In genomic region chr7:129367700-129368388, GRCh38 we compare ENCODE assay signal across 8 cellular contexts.
DNase-seq lines count a peak whose midpoint lies in the region; ATAC-seq and TF ChIP-seq lines count a peak whose summit lies in the region.

No MANE protein-coding gene starts in this region.

- H3K9me3 Mint-ChIP-seq in IgD-negative memory B cell (no peaks in the 10 kb centered on the region), natural killer cell (no peaks in the 10 kb centered on the region)
- H3K9me3 Mint-ChIP-seq in stimulated activated memory B cell treated with anti-CD40 and anti-IgM and Interleukin-4, amounts not matched to agents 10 μg/mL and 1 μg/mL and 100 μg/mL, for 72 hours: no peaks in the 10 kb centered on the region

- no peak overlapping the region for H3K4me3 ChIP-seq in fibroblast of mammary gland (ENCODE audit: control insufficient read depth, low read depth, low read length)

- peak; percentile 89 for TF ChIP-seq CTCF in fibroblast of mammary gland (conservative IDR thresholded peaks at IDR 0.05; ENCODE audit: control insufficient read depth, insufficient read depth, low read depth, low read length)
- peak; percentile 93 for TF ChIP-seq CTCF in natural killer cell (IDR thresholded peaks at IDR 0.05)

- peak overlapping the region; percentile 68 to 96 (median 80) for H3K4me3 Mint-ChIP-seq in IgD-negative memory B cell
- H3K4me3 Mint-ChIP-seq in natural killer cell: peak overlapping the region; percentile 73
- H3K4me3 Mint-ChIP-seq in stimulated activated memory B cell treated with anti-CD40 and anti-IgM and Interleukin-4, amounts not matched to agents 10 μg/mL and 1 μg/mL and 100 μg/mL, for 72 hours: peak overlapping the region; percentile 62

- H3K27me3 Mint-ChIP-seq in IgD-negative memory B cell (no peaks in the 10 kb centered on the region), natural killer cell (ENCODE audit: low read depth in 2 of 2) (peaks cover 0 to 2% of the 10 kb centered on the region in 2 donors)
- no peaks in the 10 kb centered on the region for H3K27me3 Mint-ChIP-seq in stimulated activated memory B cell treated with anti-CD40 and anti-IgM and Interleukin-4, amounts not matched to agents 10 μg/mL and 1 μg/mL and 100 μg/mL, for 72 hours

- H3K27ac Mint-ChIP-seq in IgD-negative memory B cell (peak overlapping the region; percentile 46 to 87 (median 84)), natural killer cell (peak overlapping the region; percentile 14 to 81)
- H3K27ac Mint-ChIP-seq in stimulated activated memory B cell treated with anti-CD40 and anti-IgM and Interleukin-4, amounts not matched to agents 10 μg/mL and 1 μg/mL and 100 μg/mL, for 72 hours: peak overlapping the region; percentile 91

- peak; percentile 59 for ATAC-seq in GM21447 (IDR thresholded peaks at IDR 0.05; ENCODE audit: unreplicated experiment)
- ATAC-seq in natural killer cell: peak; percentile 78 to 82 (median 78)
- peak; percentile 89 for ATAC-seq in stimulated activated memory B cell treated with anti-CD40 and anti-IgM and Interleukin-4, amounts not matched to agents 10 μg/mL and 1 μg/mL and 100 μg/mL, for 72 hours

- peak; percentile 83 for DNase-seq in D341Med (ENCODE audit: low spot score)
- peak; percentile 84 for DNase-seq in RKO (ENCODE audit: low spot score)
- peak; percentile 42 for DNase-seq in activated T-helper 1 cell treated with Interleukin-2 at 50 U/mL for 16 hours (ENCODE audit: low read depth)
- DNase-seq in fibroblast of mammary gland (ENCODE audit: low read depth): peak; percentile 67
- peak; percentile 62 for DNase-seq in natural killer cell

- H3K4me1 Mint-ChIP-seq in IgD-negative memory B cell (peaks cover 16 to 36% (median 28%) of the 10 kb centered on the region in 3 donors), natural killer cell (peaks cover 19 to 23% of the 10 kb centered on the region in 2 donors)
- peaks cover 27% of the 10 kb centered on the region for H3K4me1 Mint-ChIP-seq in stimulated activated memory B cell treated with anti-CD40 and anti-IgM and Interleukin-4, amounts not matched to agents 10 μg/mL and 1 μg/mL and 100 μg/mL, for 72 hours

- no peaks in the 10 kb centered on the region for H3K36me3 Mint-ChIP-seq in IgD-negative memory B cell
- H3K36me3 Mint-ChIP-seq in natural killer cell: no peaks in the 10 kb centered on the region
- H3K36me3 Mint-ChIP-seq in stimulated activated memory B cell treated with anti-CD40 and anti-IgM and Interleukin-4, amounts not matched to agents 10 μg/mL and 1 μg/mL and 100 μg/mL, for 72 hours: no peaks in the 10 kb centered on the region

- intact Hi-C loops in natural killer cell (cut with micrococcal nuclease): loop anchor here (1.0 kb wide), 5 partner anchors 104 to 642 kb away; no protein-coding TSS in a partner anchor
